Comparison of ENCODE assay signal across 19 cellular contexts in genomic region chr5:65462139-65462705, GRCh38. TPM values are rescaled to one million over a fixed set of nuclear protein-coding genes. Genes with fewer than 3 reads are reported as not detected.
DNase-seq lines count a peak whose midpoint lies in the region; ATAC-seq and TF ChIP-seq lines count a peak whose summit lies in the region.
"Had no signal": no experiment of that assay in that cellular context is flagged by ENCODE, and none has a peak within 500 bp of the region (broad histone marks: within the 10 kb centered on the region; RNA-seq: fewer than 3 reads in every experiment).

No MANE protein-coding gene starts in this region.

- 87 to 91% methylated on average over 3 of the region's 3 CpGs for WGBS in GM23248 (ENCODE audit: low coverage in 1 of 2, low lambda C conversion rate in 2 of 2, missing lambda C conversion rate in 2 of 2), 2 experiments
- WGBS in mesenchymal stem cell, result 93% methylated on average over 3 of the region's 3 CpGs

- no peaks in the 10 kb centered on the region for H3K9me3 Mint-ChIP-seq in activated T-cell treated with anti-CD3 and anti-CD28 coated beads, Interleukin-2, amount 50 U/mL, for 72 hours
- H3K9me3 Mint-ChIP-seq: CD4-positive, alpha-beta T cell; H9; IgD-negative memory B cell had no signal

- H3K4me3 ChIP-seq in GM23248, result no peak overlapping the region
- H3K4me3 ChIP-seq in HUES6 (ENCODE audit: low read depth, low read length), result no peak overlapping the region
- no peak overlapping the region for H3K4me3 ChIP-seq in mesenchymal stem cell (ENCODE audit: insufficient read depth in 1 of 2, low read depth in 1 of 2, low read length in 2 of 2)
- H3K4me3 ChIP-seq in colonic mucosa, result no peak overlapping the region
- H3K4me3 ChIP-seq: A549 had no signal

- peaks cover 15% of the 10 kb centered on the region for H3K4me1 ChIP-seq in GM23248 (ENCODE audit: insufficient read depth)
- no peaks in the 10 kb centered on the region for H3K4me1 ChIP-seq in HUES6 (ENCODE audit: control insufficient read depth, insufficient read depth, low read length)
- H3K4me1 ChIP-seq in mesenchymal stem cell (ENCODE audit: control insufficient read depth, insufficient read depth, low read depth, low read length), result no peaks in the 10 kb centered on the region
- H3K4me1 ChIP-seq in colonic mucosa, result no peaks in the 10 kb centered on the region
- H3K4me1 ChIP-seq: A549, Caco-2 had no signal

- in situ Hi-C loops in GM23248 (cut with MboI), result no loop called here

- no peak for ATAC-seq in activated T-cell treated with anti-CD3 and anti-CD28 coated beads, Interleukin-2, amount 50 U/mL, for 72 hours (replicated peaks in 1 of 2)
- ATAC-seq: A549 had no signal

- no peak overlapping the region for H2BK120ac ChIP-seq in mesenchymal stem cell (ENCODE audit: low read depth, low read length)

- intact Hi-C loops in colonic mucosa (cut with DNase I), result no loop called here

- H3K9ac ChIP-seq in GM23248, result no peak overlapping the region
- H3K9ac ChIP-seq in HUES6 (ENCODE audit: low read length), result no peak overlapping the region
- no peak overlapping the region for H3K9ac ChIP-seq in mesenchymal stem cell (ENCODE audit: low read length)
- no peak overlapping the region for H3K9ac ChIP-seq in colonic mucosa (ENCODE audit: low read depth in 2 of 2, low read length in 2 of 2)

- no peak overlapping the region for H3K4me3 Mint-ChIP-seq in activated T-cell treated with anti-CD3 and anti-CD28 coated beads, Interleukin-2, amount 50 U/mL, for 72 hours
- H3K4me3 Mint-ChIP-seq: CD4-positive, alpha-beta T cell; H9; IgD-negative memory B cell had no signal

- DNase-seq in GM23248 (no peak), fibroblast of peridontal ligament (ENCODE audit: extremely low read depth) (peak; percentile 74), mesenchymal stem cell (peak; percentile 58), RKO (ENCODE audit: low spot score) (no peak), cortex of kidney (lab: John Stamatoyannopoulos, UW) (no peak), colonic mucosa (no peak)
- DNase-seq in activated T-cell treated with anti-CD3 and anti-CD28 coated beads, Interleukin-2, amount 50 U/mL, for 72 hours, result no peak
- DNase-seq: AML-193; Caco-2; CD4-positive, alpha-beta T cell; GDM1; GOT3; H9 had no signal

- H3K4me1 Mint-ChIP-seq in activated T-cell treated with anti-CD3 and anti-CD28 coated beads, Interleukin-2, amount 50 U/mL, for 72 hours (ENCODE audit: low read depth), result no peaks in the 10 kb centered on the region
- H3K4me1 Mint-ChIP-seq: H9, IgD-negative memory B cell had no signal

- H3K27me3 ChIP-seq in GM23248 (replicated peaks; ENCODE audit: insufficient read depth), result no peaks in the 10 kb centered on the region
- no peaks in the 10 kb centered on the region for H3K27me3 ChIP-seq in HUES6 (ENCODE audit: control insufficient read depth, insufficient read depth, low read length)
- no peaks in the 10 kb centered on the region for H3K27me3 ChIP-seq in mesenchymal stem cell (ENCODE audit: control insufficient read depth in 1 of 2, insufficient read depth in 1 of 2, low read length in 2 of 2)
- H3K27me3 ChIP-seq in colonic mucosa, result no peaks in the 10 kb centered on the region

- H2BK15ac ChIP-seq in mesenchymal stem cell (ENCODE audit: low read depth, poor library complexity, severe bottlenecking), result no peak overlapping the region

- H3K14ac ChIP-seq in mesenchymal stem cell (ENCODE audit: low read length in 2 of 2), result no peak overlapping the region

- peak overlapping the region; percentile 14 for H3K4me2 ChIP-seq in GM23248 (ENCODE audit: unreplicated experiment)
- no peak overlapping the region for H3K4me2 ChIP-seq in mesenchymal stem cell (ENCODE audit: low read length, poor library complexity, severe bottlenecking)
- H3K4me2 ChIP-seq: A549 had no signal

- no peak overlapping the region for H4K8ac ChIP-seq in mesenchymal stem cell (ENCODE audit: low read length)

- H3K23ac ChIP-seq in mesenchymal stem cell (ENCODE audit: low read length in 2 of 2), result no peak overlapping the region

- no peak overlapping the region for H3K4ac ChIP-seq in mesenchymal stem cell (ENCODE audit: low read depth in 1 of 2, low read length in 2 of 2)

- TF ChIP-seq CTCF in colonic mucosa (IDR thresholded peaks at IDR 0.05), result no peak

- H3K79me2 ChIP-seq in GM23248 (ENCODE audit: insufficient read depth), result peaks cover 96% of the 10 kb centered on the region

- H2BK5ac ChIP-seq in mesenchymal stem cell (ENCODE audit: low read depth, low read length, poor library complexity, severe bottlenecking), result no peak overlapping the region

- H3K9me3 ChIP-seq in GM23248 (ENCODE audit: low read depth), result no peaks in the 10 kb centered on the region
- H3K9me3 ChIP-seq in HUES6 (ENCODE audit: control insufficient read depth, insufficient read depth, low read depth, low read length), result no peaks in the 10 kb centered on the region
- no peaks in the 10 kb centered on the region for H3K9me3 ChIP-seq in mesenchymal stem cell (ENCODE audit: control insufficient read depth, low read length)
- no peaks in the 10 kb centered on the region for H3K9me3 ChIP-seq in colonic mucosa
- H3K9me3 ChIP-seq: A549, Caco-2 had no signal

- H3K36me3 ChIP-seq in GM23248 (ENCODE audit: low read depth) (peaks cover 63% of the 10 kb centered on the region), HUES6 (ENCODE audit: control insufficient read depth, insufficient read depth, low read length) (no peaks in the 10 kb centered on the region), mesenchymal stem cell (ENCODE audit: control insufficient read depth in 1 of 2, insufficient read depth in 2 of 2, low read depth in 1 of 2, low read length in 2 of 2) (peaks cover 0 to 79% of the 10 kb centered on the region in 2 experiments), colonic mucosa (no peaks in the 10 kb centered on the region)

- peaks cover 3% of the 10 kb centered on the region for H3K79me1 ChIP-seq in mesenchymal stem cell (replicated peaks; ENCODE audit: low read length, poor library complexity, severe bottlenecking)

- no peaks in the 10 kb centered on the region for H3K27me3 Mint-ChIP-seq in activated T-cell treated with anti-CD3 and anti-CD28 coated beads, Interleukin-2, amount 50 U/mL, for 72 hours (ENCODE audit: low read depth)
- H3K27me3 Mint-ChIP-seq: CD4-positive, alpha-beta T cell; IgD-negative memory B cell had no signal

- no peak overlapping the region for H2AK5ac ChIP-seq in mesenchymal stem cell (ENCODE audit: low read length, severe bottlenecking)

- H3K27ac Mint-ChIP-seq in activated T-cell treated with anti-CD3 and anti-CD28 coated beads, Interleukin-2, amount 50 U/mL, for 72 hours, result no peak overlapping the region
- H3K27ac Mint-ChIP-seq: CD4-positive, alpha-beta T cell; H9; IgD-negative memory B cell had no signal

- H4K91ac ChIP-seq in mesenchymal stem cell (ENCODE audit: low read length), result no peak overlapping the region

- H3K27ac ChIP-seq in GM23248 (no peak overlapping the region), HUES6 (ENCODE audit: low read depth, low read length) (0 out of 2 replicates have a peak overlapping the region, but pooled peaks have one; percentile 41), mesenchymal stem cell (ENCODE audit: low read length, poor library complexity, severe bottlenecking) (no peak overlapping the region), colonic mucosa (no peak overlapping the region)
- H3K27ac ChIP-seq: 22Rv1, A549, C4-2B, HL-60 had no signal

- no peaks in the 10 kb centered on the region; the same call in 1 of the 2 replicates for H3K9me2 ChIP-seq in GM23248 (ENCODE audit: insufficient read depth)

- H2AFZ ChIP-seq in GM23248 (no peak overlapping the region), mesenchymal stem cell (ENCODE audit: low read depth, low read length) (no peak overlapping the region)

- H3F3A ChIP-seq in GM23248 (ENCODE audit: insufficient read depth), result peaks cover 6% of the 10 kb centered on the region

- H3K18ac ChIP-seq in mesenchymal stem cell (ENCODE audit: low read depth in 1 of 2, low read length in 2 of 2), result no peak overlapping the region

- no peaks in the 10 kb centered on the region for H4K20me1 ChIP-seq in GM23248 (ENCODE audit: insufficient read depth)

- H2BK12ac ChIP-seq in mesenchymal stem cell (ENCODE audit: low read length in 2 of 2), result no peak overlapping the region

- no peaks in the 10 kb centered on the region for H3K36me3 Mint-ChIP-seq in activated T-cell treated with anti-CD3 and anti-CD28 coated beads, Interleukin-2, amount 50 U/mL, for 72 hours (ENCODE audit: insufficient read depth in 2 of 2)

RNA-seq across cellular contexts. Expression of gene ADAMTS6, which starts 19.5 kb away (rescaled TPM):
- 62.5 and 76.0 TPM in 2 replicates for total RNA-seq in GM23248 (2014; rRNA removed; shearing (Covaris generic))
- polyA plus RNA-seq in GM23248 (2016; fragmentation: Nextera tagmentation; extraction: Ambion mirVana), result 7.9 and 10.1 TPM in 2 replicates
- polyA plus RNA-seq in mesenchymal stem cell (2013, experiment 1 of 2), result 0.68 TPM
- polyA plus RNA-seq in mesenchymal stem cell (2013, experiment 2 of 2), result 0.67 TPM
- total RNA-seq in activated T-cell treated with anti-CD3 and anti-CD28 coated beads, Interleukin-2, amount 50 U/mL, for 72 hours, result 1 to 10 TPM; 1.6 to 2.5 TPM
- total RNA-seq in colonic mucosa, result under 1 TPM; 0.12 to 0.77 TPM

Comparison
In these comparisons a context has a peak if more than half of its experiments do, and no peak if none do; other contexts are left out.
1. DNase-seq: peak in fibroblast of peridontal ligament (single experiment) and mesenchymal stem cell (single experiment); none in GM23248 (single experiment), activated T-cell treated with anti-CD3 and anti-CD28 coated beads, Interleukin-2, amount 50 U/mL, for 72 hours (0 of 2), RKO (single experiment), cortex of kidney (single experiment) and colonic mucosa (single experiment).
2. RNA of gene ADAMTS6, which starts 19.5 kb away (total RNA-seq): 62.5 to 76.0 TPM in GM23248; 1.6 to 2.5 TPM in activated T-cell treated with anti-CD3 and anti-CD28 coated beads, Interleukin-2, amount 50 U/mL, for 72 hours and 0.12 to 0.77 TPM in colonic mucosa; every median in the first group is over 10 times any median in the second.